In the genomic region with DNA sequence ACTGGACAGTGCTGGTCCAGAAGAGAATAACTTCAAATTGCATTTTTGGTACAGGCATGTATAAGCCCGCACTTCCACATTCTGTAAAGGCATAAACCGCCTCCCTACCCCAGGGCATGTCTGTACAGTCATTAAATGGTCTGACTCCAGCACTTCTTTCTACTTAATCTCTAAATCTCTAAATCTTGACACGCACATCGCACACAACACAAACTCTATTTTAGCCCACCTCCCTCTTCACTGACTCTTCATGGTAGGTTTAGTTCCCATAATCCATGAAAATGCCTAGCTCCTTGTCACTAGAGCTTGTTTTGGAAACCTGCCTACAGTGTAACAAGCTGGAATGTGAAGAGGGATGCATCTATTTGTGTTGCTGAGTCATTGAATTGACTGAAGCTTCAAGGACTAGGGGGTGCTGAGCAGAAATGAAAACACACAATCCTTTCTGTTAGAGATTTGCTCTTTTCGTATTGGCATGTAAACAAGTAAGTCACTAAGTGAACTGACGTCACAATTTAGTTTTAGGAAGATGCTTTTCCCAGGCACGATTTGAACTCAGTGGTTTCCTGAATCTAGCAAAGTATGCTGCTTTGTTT, we compare ENCODE assay signal across 8 cellular contexts. TPM values are rescaled to one million over a fixed set of nuclear protein-coding genes. Genes with fewer than 3 reads are reported as not detected.
DNase-seq lines count a peak whose midpoint lies in the region; ATAC-seq, FAIRE-seq and TF ChIP-seq lines count a peak whose summit lies in the region.

No MANE protein-coding gene starts in this region.

- peaks cover 3% of the 10 kb centered on the region; the same call in 1 of the 2 replicates for H3K27me3 ChIP-seq in H7 (ENCODE audit: control insufficient read depth, insufficient read depth, low read length)

- TF ChIP-seq CTCF in AG09319 (IDR thresholded peaks at IDR 0.05; ENCODE audit: low read depth, low read length) (no peak), astrocyte of the cerebellum (IDR thresholded peaks at IDR 0.05; ENCODE audit: low read depth, low read length, missing control alignments) (no peak)

- DNase-seq in AG09319 (ENCODE audit: extremely low read depth, low read depth), result peak; percentile 94
- peak; percentile 62 for DNase-seq in H7
- DNase-seq in NCI-H82 treated with DMSO at 0.1 percent for 48 hours (lab: John Stamatoyannopoulos, UW; ENCODE audit: unreplicated experiment), result peak; percentile 31
- DNase-seq in astrocyte of the cerebellum (ENCODE audit: low read depth), result peak; percentile 87
- DNase-seq in hepatic stellate cell (ENCODE audit: low spot score), result peak; percentile 92
- no peak for DNase-seq in sciatic nerve (ENCODE audit: low spot score)
- no peak for DNase-seq in GM12891 (ENCODE audit: insufficient read length, low spot score)

- intact Hi-C loops in sciatic nerve (cut with DNase I), result no loop called here

- no peak for FAIRE-seq in GM12891 (lab: Jason Lieb, UNC)

- ATAC-seq in sciatic nerve (peak; percentile 43), HG02763 (IDR thresholded peaks at IDR 0.05; ENCODE audit: unreplicated experiment) (no peak)

- in situ Hi-C loops in astrocyte of the cerebellum (cut with HindIII; ENCODE audit: low sequenced_read_pairs), result no loop called here

- H3K4me3 ChIP-seq in H7 (ENCODE audit: insufficient read depth, low read depth, low read length), result peak overlapping the region; percentile 73
- peak overlapping the region; percentile 78 for H3K4me3 ChIP-seq in astrocyte of the cerebellum (ENCODE audit: low read depth, low read length)

- no peak for TF ChIP-seq POLR2A in GM12891 (IDR thresholded peaks at IDR 0.05; ENCODE audit: low read depth, low read length)

- no peaks in the 10 kb centered on the region for H3K36me3 ChIP-seq in H7 (replicated peaks; ENCODE audit: control insufficient read depth, insufficient read depth, low read length)

TF ChIP-seq in GM12891, 5 proteins besides CTCF, POLR2A, EP300 and RAD21:
- TF ChIP-seq SPI1 (IDR thresholded peaks at IDR 0.05; ENCODE audit: low read depth, low read length) (no peak), PAX5 (IDR thresholded peaks at IDR 0.05; ENCODE audit: insufficient read depth, low read length, severe bottlenecking) (no peak), POLR2AphosphoS5 (IDR thresholded peaks at IDR 0.05; ENCODE audit: low read depth, low read length) (no peak), POU2F2 (IDR thresholded peaks at IDR 0.05; ENCODE audit: low read depth, low read length) (no peak), TAF1 (IDR thresholded peaks at IDR 0.05; ENCODE audit: low read depth, low read length) (no peak)

RNA-seq across cellular contexts. Expression of a gene that starts 1.6 kb away (rescaled TPM):
- total RNA-seq in H7 (2014; rRNA removed; shearing (Covaris generic)), result 30.7 and 31.9 TPM in 2 replicates
- 21.0 TPM for total RNA-seq in sciatic nerve
- 9.2 TPM for polyA plus RNA-seq in GM12891 (2012; ENCODE audit: low read depth, missing spikeins)

Comparison
In these comparisons a context has a peak if more than half of its experiments do, and no peak if none do; other contexts are left out.
1. DNase-seq: peak in AG09319 (single experiment), H7 (single experiment), NCI-H82 treated with DMSO at 0.1 percent for 48 hours (single experiment), astrocyte of the cerebellum (single experiment) and hepatic stellate cell (single experiment); none in sciatic nerve (single experiment) and GM12891 (single experiment).